Comparison of ENCODE assay signal across 19 cellular contexts in the genomic region with DNA sequence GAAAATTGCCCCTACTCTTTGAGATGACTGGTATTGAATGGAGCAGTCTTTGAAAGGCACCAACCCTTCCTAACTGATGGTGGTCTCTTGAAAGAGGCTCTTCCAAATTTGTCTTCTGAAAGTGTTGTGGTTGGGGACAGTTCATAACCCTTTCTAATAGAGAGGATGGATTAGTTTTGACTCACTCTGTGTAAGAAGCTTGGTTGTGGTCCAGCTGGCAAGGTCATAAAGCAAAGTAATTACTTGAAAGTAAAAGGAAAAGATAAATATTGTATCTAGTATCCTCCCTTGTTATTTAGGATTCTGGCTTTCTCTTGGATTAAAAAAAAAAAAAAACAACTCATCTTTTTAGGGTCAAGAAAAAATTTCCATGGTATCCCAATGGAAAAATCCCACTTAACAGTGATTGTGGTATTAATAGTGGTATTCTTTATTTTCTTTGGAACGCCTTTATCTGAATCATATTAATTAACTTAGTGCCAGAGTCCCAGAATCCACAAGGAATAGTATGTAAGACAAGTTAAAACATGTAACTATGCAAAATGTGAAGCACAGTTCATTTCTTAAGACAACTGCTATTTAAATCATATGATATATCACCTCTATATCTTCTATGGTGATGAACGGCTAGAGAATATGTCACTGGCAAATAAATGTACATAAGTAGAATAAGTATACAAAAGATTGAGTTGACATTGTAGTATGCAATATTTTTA.
DNase-seq lines count a peak whose midpoint lies in the region; ATAC-seq, FAIRE-seq and TF ChIP-seq lines count a peak whose summit lies in the region.
"Had no signal": no experiment of that assay in that cellular context is flagged by ENCODE, and none has a peak within 500 bp of the region (broad histone marks: within the 10 kb centered on the region; RNA-seq: fewer than 3 reads in every experiment).

No MANE protein-coding gene starts in this region.

- peak; percentile 45 for ATAC-seq in left lung
- no peak for ATAC-seq in GM18858 (IDR thresholded peaks at IDR 0.05; ENCODE audit: unreplicated experiment)
- ATAC-seq: stimulated activated naive B cell treated with anti-CD40 and anti-IgM and Interleukin-4, amounts not matched to agents 10 μg/mL and 1 μg/mL and 100 μg/mL, for 72 hours had no signal

- intact Hi-C loops in left lung (cut with DNase I): no loop called here

- FAIRE-seq in bronchial epithelial cell (lab: Jason Lieb, UNC): peak; percentile 28
- FAIRE-seq: endometrium had no signal

- no peak for TF ChIP-seq CTCF in bronchial epithelial cell (IDR thresholded peaks at IDR 0.05; ENCODE audit: insufficient read depth, low read length, severe bottlenecking)
- no peak for TF ChIP-seq CTCF in left lung (IDR thresholded peaks at IDR 0.05)
- TF ChIP-seq CTCF in WERI-Rb-1 (IDR thresholded peaks at IDR 0.05; ENCODE audit: low read depth, low read length): no peak

- H3K27me3 ChIP-seq in bronchial epithelial cell (ENCODE audit: control insufficient read depth, insufficient read depth, low read length) (no peaks in the 10 kb centered on the region), left lung (no peaks in the 10 kb centered on the region), WERI-Rb-1 (ENCODE audit: insufficient read depth, low read depth, severe bottlenecking) (no peaks in the 10 kb centered on the region)
- H3K27me3 ChIP-seq: SJCRH30, upper lobe of left lung had no signal

- no peak overlapping the region for H3K4me3 ChIP-seq in bronchial epithelial cell (ENCODE audit: low read depth, low read length)
- H3K4me3 ChIP-seq in left lung: no peak overlapping the region
- H3K4me3 ChIP-seq in WERI-Rb-1 (ENCODE audit: low read depth, low read length): no peak overlapping the region
- H3K4me3 ChIP-seq: SJCRH30, smooth muscle cell, upper lobe of left lung had no signal

- peak; percentile 5 for DNase-seq in AG08396 (ENCODE audit: low spot score)
- DNase-seq in M059J (ENCODE audit: low read depth): peak; percentile 44
- peak; percentile 63 for DNase-seq in bronchial epithelial cell (ENCODE audit: low read depth)
- DNase-seq in left lung: peak in 1 of 2 donors; percentile 52
- no peak for DNase-seq in NCI-H748 (lab: John Stamatoyannopoulos, UW; ENCODE audit: unreplicated experiment)
- DNase-seq in WERI-Rb-1: no peak
- no peak for DNase-seq in cerebellum (ENCODE audit: low spot score)
- DNase-seq: ACHN; activated CD4-positive, alpha-beta T cell treated with anti-CD3 and anti-CD28 coated beads for 4 hours; GDM1; head of caudate nucleus; NCI-H2171; SJCRH30; stimulated activated naive B cell treated with anti-CD40 and anti-IgM and Interleukin-4, amounts not matched to agents 10 μg/mL and 1 μg/mL and 100 μg/mL, for 72 hours; upper lobe of left lung had no signal

- H3K36me3 ChIP-seq in bronchial epithelial cell (ENCODE audit: control insufficient read depth, insufficient read depth, low read length): no peaks in the 10 kb centered on the region
- H3K36me3 ChIP-seq in left lung: no peaks in the 10 kb centered on the region
- H3K36me3 ChIP-seq in WERI-Rb-1: no peaks in the 10 kb centered on the region
- H3K36me3 ChIP-seq: SJCRH30, upper lobe of left lung had no signal

- H3K4me1 ChIP-seq in left lung: no peaks in the 10 kb centered on the region
- H3K4me1 ChIP-seq: parathyroid adenoma, SJCRH30, upper lobe of left lung had no signal

- H3K9me3 ChIP-seq in left lung: no peaks in the 10 kb centered on the region
- no peaks in the 10 kb centered on the region for H3K9me3 ChIP-seq in WERI-Rb-1 (ENCODE audit: severe bottlenecking)
- H3K9me3 ChIP-seq: SJCRH30, upper lobe of left lung had no signal

- no peak overlapping the region for H3K27ac ChIP-seq in left lung
- H3K27ac ChIP-seq in WERI-Rb-1: no peak overlapping the region
- H3K27ac ChIP-seq: parathyroid adenoma, SJCRH30, upper lobe of left lung had no signal

Comparison
In these comparisons a context has a peak if more than half of its experiments do, and no peak if none do; other contexts are left out.
1. DNase-seq: peak in AG08396 (single experiment), M059J (single experiment) and bronchial epithelial cell (single experiment); none in NCI-H748 (single experiment), WERI-Rb-1 (single experiment) and cerebellum (single experiment).